Comparison of ENCODE assay signal across 20 cellular contexts in genomic region chr19:47700934-47701716, GRCh38. TPM values are rescaled to one million over a fixed set of nuclear protein-coding genes. Genes with fewer than 3 reads are reported as not detected.
DNase-seq lines count a peak whose midpoint lies in the region; ATAC-seq, FAIRE-seq and TF ChIP-seq lines count a peak whose summit lies in the region.
"Had no signal": no experiment of that assay in that cellular context is flagged by ENCODE, and none has a peak within 500 bp of the region (broad histone marks: within the 10 kb centered on the region; RNA-seq: fewer than 3 reads in every experiment).

No MANE protein-coding gene starts in this region.

- ATAC-seq in IMR-90 (ENCODE audit: low read depth) (no peak), HG02571 (IDR thresholded peaks at IDR 0.05; ENCODE audit: unreplicated experiment) (no peak)
- ATAC-seq in stimulated activated naive CD8-positive, alpha-beta T cell treated with anti-CD3 and anti-CD28 coated beads, Interleukin-15, Interleukin-2, amounts not matched to agents 100 U/mL and 50 U/mL, for 24 hours, result no peak
- ATAC-seq in effector memory CD8-positive, alpha-beta T cell (replicated peaks), result no peak
- ATAC-seq: A549 had no signal

- no peak overlapping the region for H4K91ac ChIP-seq in IMR-90 (ENCODE audit: insufficient read depth, low read depth, low read length)
- no peak overlapping the region for H4K91ac ChIP-seq in H1 (replicated peaks; ENCODE audit: insufficient read length, low read length)

- H3K9ac ChIP-seq in IMR-90 (ENCODE audit: low read depth, low read length), result no peak overlapping the region
- H3K9ac ChIP-seq in H1 (replicated peaks in 1 of 4; ENCODE audit: extremely low read depth in 1 of 4, low read depth in 3 of 4, low read length in 3 of 4), result no peak overlapping the region

- no peaks in the 10 kb centered on the region for H3K27me3 ChIP-seq in A673 (replicated peaks; ENCODE audit: insufficient read depth, low read depth, low read length, poor library complexity)
- H3K27me3 ChIP-seq in IMR-90 (ENCODE audit: control insufficient read depth, insufficient read depth, low read length), result no peaks in the 10 kb centered on the region
- no peaks in the 10 kb centered on the region for H3K27me3 ChIP-seq in H1 (replicated peaks in 1 of 4; ENCODE audit: control insufficient read depth in 3 of 4, extremely low read depth in 1 of 4, insufficient read depth in 3 of 4, low read length in 3 of 4)

- WGBS in IMR-90 (ENCODE audit: extremely low coverage in 2 of 2, insufficient read length in 1 of 2), 2 experiments, result 94% methylated on average over 26 of the region's 43 CpGs; no CpG with 5 or more reads in 1 of the 2 experiments
- WGBS in H1 (ENCODE audit: extremely low coverage in 1 of 2, insufficient coverage in 1 of 2, insufficient read length in 1 of 2, insufficient replicate concordance in 2 of 2, low coverage in 1 of 2, low lambda C conversion rate in 2 of 2, missing lambda C conversion rate in 1 of 2), 2 experiments, result 85% methylated on average over 18 of the region's 43 CpGs; no CpG with 5 or more reads in 1 of the 2 experiments

- H3K4me3 Mint-ChIP-seq in effector memory CD8-positive, alpha-beta T cell, result no peak overlapping the region
- H3K4me3 Mint-ChIP-seq: CD4-positive, alpha-beta memory T cell had no signal

- H3K4me2 ChIP-seq in IMR-90 (ENCODE audit: low read depth, low read length) (no peak overlapping the region), H1 (ENCODE audit: insufficient read depth in 1 of 2, low read depth in 2 of 2, low read length in 2 of 2) (no peak overlapping the region)
- H3K4me2 ChIP-seq: A549 had no signal

- H2BK20ac ChIP-seq in IMR-90 (ENCODE audit: low read depth, low read length) (no peak overlapping the region), H1 (ENCODE audit: low read length) (no peak overlapping the region)

- H3K36me3 ChIP-seq in A673 (ENCODE audit: insufficient read depth, low read length, poor library complexity, severe bottlenecking), result peaks cover 17% of the 10 kb centered on the region
- H3K36me3 ChIP-seq in IMR-90 (ENCODE audit: control insufficient read depth, insufficient read depth, low read length), result peaks cover 38% of the 10 kb centered on the region; the same call in 1 of the 2 replicates
- peaks cover 2 to 23% (median 6%) of the 10 kb centered on the region in 4 experiments; a peak in 7 of 8 replicates for H3K36me3 ChIP-seq in H1 (ENCODE audit: control insufficient read depth in 2 of 4, insufficient read depth in 4 of 4, low read length in 3 of 4)

- no peak overlapping the region for H3K14ac ChIP-seq in IMR-90 (replicated peaks; ENCODE audit: low read depth, low read length)
- no peak overlapping the region for H3K14ac ChIP-seq in H1 (ENCODE audit: insufficient read length)

- H3K4me1 ChIP-seq in A673 (ENCODE audit: insufficient read depth, low read length, poor library complexity, severe bottlenecking) (peaks cover 24% of the 10 kb centered on the region), IMR-90 (ENCODE audit: control insufficient read depth, insufficient read depth, low read length) (peaks cover 5% of the 10 kb centered on the region), H1 (replicated peaks in 1 of 4; ENCODE audit: control insufficient read depth in 3 of 4, insufficient read depth in 4 of 4, low read length in 3 of 4) (peaks cover 0 to 2% (median 0%) of the 10 kb centered on the region in 4 experiments; a peak in 1 of 7 replicates)

- in situ Hi-C loops in IMR-90 (cut with MboI; ENCODE audit: low sequenced_read_pairs), result loop anchor here (25.0 kb wide), 1 partner anchor 414 kb away; no protein-coding TSS in a partner anchor

- H3K23ac ChIP-seq in IMR-90 (ENCODE audit: low read depth, low read length), result no peak overlapping the region
- H3K23ac ChIP-seq in H1 (ENCODE audit: insufficient read length), result no peak overlapping the region

- no peak overlapping the region for H2BK5ac ChIP-seq in IMR-90 (ENCODE audit: low read depth, low read length, poor library complexity, severe bottlenecking)
- no peak overlapping the region for H2BK5ac ChIP-seq in H1 (ENCODE audit: low read depth, low read length)

- H3K36me3 Mint-ChIP-seq in effector memory CD8-positive, alpha-beta T cell (ENCODE audit: insufficient read depth), result peaks cover 31% of the 10 kb centered on the region

- H2BK15ac ChIP-seq in IMR-90 (ENCODE audit: low read depth, low read length), result no peak overlapping the region
- no peak overlapping the region for H2BK15ac ChIP-seq in H1 (ENCODE audit: low read length)

- POLR2A ChIA-PET in A673 (lab: Charles Lee; ENCODE audit: low non-redundant PET) (no interaction called here), IMR-90 (lab: Charles Lee; ENCODE audit: unreplicated experiment) (no interaction called here), H1 (lab: Charles Lee; ENCODE audit: partially characterized antibody) (interaction anchor here (1.1 to 1.3 kb wide), 2 partner anchors 43 to 46 kb away, joined by 3 to 4 read pairs; no protein-coding TSS in a partner anchor)

- no peaks in the 10 kb centered on the region for H3K27me3 Mint-ChIP-seq in effector memory CD8-positive, alpha-beta T cell
- H3K27me3 Mint-ChIP-seq: CD4-positive, alpha-beta memory T cell had no signal

- no peak for FAIRE-seq in H1 (lab: Jason Lieb, UNC)
- FAIRE-seq: A549, GM12891, GM18507 had no signal

- no peak overlapping the region for H2AK5ac ChIP-seq in IMR-90 (ENCODE audit: low read depth, low read length)
- no peak overlapping the region for H2AK5ac ChIP-seq in H1 (ENCODE audit: low read depth, low read length)

- CTCF ChIA-PET in A673 (lab: Charles Lee) (interaction anchor here (0.8 to 1.1 kb wide), 2 partner anchors 12 to 265 kb away, joined by 4 to 5 read pairs; no protein-coding TSS in a partner anchor), IMR-90 (lab: Yijun Ruan, JAX) (no interaction called here), H1 (lab: Charles Lee; ENCODE audit: partially characterized antibody) (interaction anchor here (1.2 to 24.9 kb wide), 10 partner anchors 11 to 404 kb away, joined by 3 to 436 read pairs (median 5); partner anchors contain the start of gene EHD2)

- H4K20me1 ChIP-seq in IMR-90 (ENCODE audit: insufficient read depth, low read length) (peaks cover 49% of the 10 kb centered on the region), H1 (replicated peaks in 1 of 2; ENCODE audit: control insufficient read depth in 1 of 2, insufficient read depth in 2 of 2, low read length in 2 of 2) (peaks cover 2 to 3% of the 10 kb centered on the region in 2 experiments)

- H3K27ac Mint-ChIP-seq in effector memory CD8-positive, alpha-beta T cell, result no peak overlapping the region
- H3K27ac Mint-ChIP-seq: CD4-positive, alpha-beta memory T cell had no signal

- H2BK120ac ChIP-seq in IMR-90 (ENCODE audit: low read depth, low read length) (no peak overlapping the region; the same call in 1 of the 2 replicates), H1 (replicated peaks; ENCODE audit: low read depth, low read length) (no peak overlapping the region)

- H2AFZ ChIP-seq in IMR-90 (replicated peaks; ENCODE audit: low read length, poor library complexity), result no peak overlapping the region
- H2AFZ ChIP-seq in H1 (ENCODE audit: low read length), result no peak overlapping the region

- no peak overlapping the region for H3K56ac ChIP-seq in IMR-90 (ENCODE audit: extremely low read depth, insufficient read depth, low read length)
- no peak overlapping the region for H3K56ac ChIP-seq in H1 (replicated peaks; ENCODE audit: insufficient read length, low read depth, low read length)

- BruUV-seq in A673 (replicated peaks; lab: Mats Ljungman, UMichigan), result no TSS peak
- no TSS peak for BruUV-seq in IMR-90 (replicated peaks; lab: Mats Ljungman, UMichigan)

- TF ChIP-seq RAD21 in IMR-90 (IDR thresholded peaks at IDR 0.05; ENCODE audit: low read length) (no peak), H1 (IDR thresholded peaks at IDR 0.05 in 1 of 2, conservative IDR thresholded peaks at IDR 0.05 in 1 of 2; ENCODE audit: low read depth in 2 of 2, low read length in 2 of 2) (no peak)

- H3K79me1 ChIP-seq in IMR-90 (ENCODE audit: low read depth in 1 of 2, low read length in 2 of 2), result peaks cover 0 to 25% of the 10 kb centered on the region in 2 experiments; a peak in 2 of 4 replicates
- no peaks in the 10 kb centered on the region for H3K79me1 ChIP-seq in H1 (ENCODE audit: low read depth, low read length)

- TF ChIP-seq CTCF in A673 (conservative IDR thresholded peaks at IDR 0.05; ENCODE audit: low read depth, low read length) (no peak), IMR-90 (conservative IDR thresholded peaks at IDR 0.05; ENCODE audit: low read depth, low read length) (no peak), H1 (IDR thresholded peaks at IDR 0.05; ENCODE audit: control extremely low read depth in 1 of 3, insufficient read depth in 1 of 3, low read depth in 1 of 3, low read length in 3 of 3) (no peak)

- dilution Hi-C loops in IMR-90 (cut with HindIII; ENCODE audit: low sequenced_read_pairs, unreplicated experiment), result no loop called here

- no peak for TF ChIP-seq EP300 in H1 (IDR thresholded peaks at IDR 0.05; ENCODE audit: borderline replicate concordance in 1 of 2, low read depth in 2 of 2, low read length in 2 of 2)

- peaks cover 0 to 2% of the 10 kb centered on the region in 2 donors for H3K4me1 Mint-ChIP-seq in effector memory CD8-positive, alpha-beta T cell (ENCODE audit: low read depth in 2 of 2)

- H3K27ac ChIP-seq in A673 (ENCODE audit: low read depth, low read length, poor library complexity, severe bottlenecking), result no peak overlapping the region
- H3K27ac ChIP-seq in IMR-90 (ENCODE audit: insufficient read depth, low read length), result no peak overlapping the region
- no peak overlapping the region for H3K27ac ChIP-seq in H1 (ENCODE audit: low read depth, low read length)
- H3K27ac ChIP-seq: A549 had no signal

- H4K5ac ChIP-seq in IMR-90 (ENCODE audit: low read depth, low read length) (no peak overlapping the region), H1 (ENCODE audit: insufficient read length, low read depth, low read length) (no peak overlapping the region)

- H3K9me3 ChIP-seq in A673 (ENCODE audit: low read depth, low read length, poor library complexity, severe bottlenecking) (no peaks in the 10 kb centered on the region), IMR-90 (ENCODE audit: control insufficient read depth, insufficient read depth, low read length) (peaks cover 4% of the 10 kb centered on the region; the same call in 1 of the 2 replicates), H1 (ENCODE audit: insufficient read depth in 2 of 2, low read depth in 1 of 2, low read length in 1 of 2) (no peaks in the 10 kb centered on the region)
- H3K9me3 ChIP-seq: A549 had no signal

- TF ChIP-seq POLR2A in IMR-90 (IDR thresholded peaks at IDR 0.05; ENCODE audit: low read depth, low read length) (no peak), H1 (IDR thresholded peaks at IDR 0.05; ENCODE audit: control extremely low read depth in 1 of 2, low read depth in 2 of 2, low read length in 2 of 2) (no peak)

- no peak overlapping the region for H3K4ac ChIP-seq in IMR-90 (ENCODE audit: low read depth, low read length)
- no peak overlapping the region for H3K4ac ChIP-seq in H1 (replicated peaks; ENCODE audit: insufficient read length, low read depth, low read length)

- H3K4me3 ChIP-seq in A673 (ENCODE audit: low read depth, low read length, poor library complexity, severe bottlenecking) (no peak overlapping the region), IMR-90 (ENCODE audit: insufficient read depth, low read depth, low read length) (no peak overlapping the region), H1 (ENCODE audit: extremely low read depth in 1 of 4, insufficient read depth in 2 of 4, low read depth in 3 of 4, low read length in 4 of 4) (no peak overlapping the region)
- H3K4me3 ChIP-seq: A549 had no signal

- H3K23me2 ChIP-seq in H1 (ENCODE audit: low read depth, low read length), result no peaks in the 10 kb centered on the region

- H3K9me3 Mint-ChIP-seq in effector memory CD8-positive, alpha-beta T cell, result no peaks in the 10 kb centered on the region
- H3K9me3 Mint-ChIP-seq: CD4-positive, alpha-beta memory T cell had no signal

- H3K9me1 ChIP-seq in IMR-90 (ENCODE audit: insufficient read depth, low read length), result peaks cover 4% of the 10 kb centered on the region

- intact Hi-C loops in A673 (cut with micrococcal nuclease; ENCODE audit: unreplicated experiment) (no loop called here), IMR-90 (cut with micrococcal nuclease) (no loop called here)

- H3K79me2 ChIP-seq in H1 (ENCODE audit: control insufficient read depth in 1 of 2, insufficient read depth in 2 of 2, low read length in 2 of 2), result no peaks in the 10 kb centered on the region

- H2BK12ac ChIP-seq in H1 (ENCODE audit: low read depth, low read length), result no peak overlapping the region

- DNase-seq in A673 (ENCODE audit: low spot score) (peak; percentile 33), IMR-90 (no peak), H1 (ENCODE audit: low read depth in 1 of 2, low spot score in 2 of 2) (no peak)
- no peak for DNase-seq in stimulated activated naive CD8-positive, alpha-beta T cell treated with anti-CD3 and anti-CD28 coated beads, Interleukin-15, Interleukin-2, amounts not matched to agents 100 U/mL and 50 U/mL, for 24 hours
- DNase-seq in effector memory CD8-positive, alpha-beta T cell, result no peak
- DNase-seq: 8988T; C1 segment of cervical spinal cord; Calu3; CD4-positive, alpha-beta memory T cell; COR-L47; DMS53; DMS79 treated with DMSO at 0.1 percent for 48 hours; GF-D8; GOT3; HCEC 1CT had no signal

- peak overlapping the region; percentile 37 for H2AK9ac ChIP-seq in IMR-90 (replicated peaks; ENCODE audit: low read depth, low read length, poor library complexity)

- H4K8ac ChIP-seq in IMR-90 (ENCODE audit: low read depth in 2 of 2, low read length in 2 of 2) (no peak overlapping the region), H1 (ENCODE audit: extremely low read depth, insufficient read depth, low read length) (peak overlapping the region; percentile 17; the same call in 1 of the 2 replicates)

- H3K18ac ChIP-seq in IMR-90 (ENCODE audit: low read depth, low read length) (no peak overlapping the region), H1 (ENCODE audit: extremely low read depth, low read length) (no peak overlapping the region)

RNA-seq across cellular contexts. Expression of gene EHD2, which starts 12.1 kb away (rescaled TPM):
- total RNA-seq in A673 (2021) (2.9 and 3.0 TPM in 2 replicates), IMR-90 (2012; rRNA removed) (31.9 and 35.3 TPM in 2 replicates)
- polyA plus RNA-seq in IMR-90 (2012; rRNA removed) (152 and 181 TPM in 2 replicates), H1 (2011; rRNA removed) (4.5 and 12.4 TPM in 2 replicates)
- polyA plus RNA-seq in IMR-90 (2012; cell fraction: cytosol; rRNA removed), result 132 and 206 TPM in 2 replicates
- polyA plus RNA-seq in IMR-90 (2012; cell fraction: nucleus; rRNA removed; ENCODE audit: low replicate concordance), result 65.9 and 110 TPM in 2 replicates
- 13.0 and 14.3 TPM in 2 replicates for total RNA-seq in H1 (2021; fragmentation: NEBNext Ultra II Directional; extraction: Animal tissue kit (Norgen Biotek cat#: 25700))
- 4.1 TPM for polyA plus RNA-seq in H1 (2011; cell fraction: cytosol; rRNA removed)
- polyA plus RNA-seq in H1 (2011; cell fraction: nucleus; rRNA removed), result 5.8 TPM
- polyA plus RNA-seq in H1 (2012, experiment 1 of 2), result 9.5 to 14.8 TPM (median 12.7 TPM) in 4 replicates
- polyA plus RNA-seq in H1 (2012, experiment 2 of 2), result 12.0 TPM
- polyA plus RNA-seq in H1 (2013, experiment 1 of 2), result 9.9 TPM
- 9.4 TPM for polyA plus RNA-seq in H1 (2013, experiment 2 of 2)
- 4.0 and 4.8 TPM in 2 replicates for polyA minus RNA-seq in H1 (2011; rRNA and poly(A)+ RNA removed)
- 10.6 TPM for polyA minus RNA-seq in H1 (2011; cell fraction: cytosol; rRNA and poly(A)+ RNA removed)
- 5.7 TPM for polyA minus RNA-seq in H1 (2011; cell fraction: nucleus; rRNA and poly(A)+ RNA removed)
- total RNA-seq: CD4-positive, alpha-beta memory T cell; G401 had no signal
- polyA plus RNA-seq: CD4-positive, alpha-beta memory T cell had no signal

RNA-seq across cellular contexts. Expression of gene NOP53, which starts 44.2 kb away (rescaled TPM):
- total RNA-seq in A673 (2021), result 146 and 172 TPM in 2 replicates
- total RNA-seq in IMR-90 (2012; rRNA removed), result 57.2 and 59.5 TPM in 2 replicates
- 83.2 and 85.9 TPM in 2 replicates for polyA plus RNA-seq in IMR-90 (2012; rRNA removed)
- polyA plus RNA-seq in IMR-90 (2012; cell fraction: cytosol; rRNA removed), result 155 and 156 TPM in 2 replicates
- 99.3 and 145 TPM in 2 replicates for polyA plus RNA-seq in IMR-90 (2012; cell fraction: nucleus; rRNA removed; ENCODE audit: low replicate concordance)
- total RNA-seq in H1 (2021; fragmentation: NEBNext Ultra II Directional; extraction: Animal tissue kit (Norgen Biotek cat#: 25700)), result 245 and 262 TPM in 2 replicates
- polyA plus RNA-seq in H1 (2011; rRNA removed), result 107 and 220 TPM in 2 replicates
- polyA plus RNA-seq in H1 (2011; cell fraction: cytosol; rRNA removed), result 290 TPM
- 223 TPM for polyA plus RNA-seq in H1 (2011; cell fraction: nucleus; rRNA removed)
- 377 to 540 TPM (median 444 TPM) in 4 replicates for polyA plus RNA-seq in H1 (2012, experiment 1 of 2)
- 373 TPM for polyA plus RNA-seq in H1 (2012, experiment 2 of 2)
- polyA plus RNA-seq in H1 (2013, experiment 1 of 2), result 261 TPM
- 273 TPM for polyA plus RNA-seq in H1 (2013, experiment 2 of 2)
- 54.9 and 63.7 TPM in 2 replicates for polyA minus RNA-seq in H1 (2011; rRNA and poly(A)+ RNA removed)
- polyA minus RNA-seq in H1 (2011; cell fraction: cytosol; rRNA and poly(A)+ RNA removed), result 173 TPM
- polyA minus RNA-seq in H1 (2011; cell fraction: nucleus; rRNA and poly(A)+ RNA removed), result 99.3 TPM
